1 cellular context compared by ENCODE assay signal in genomic region chr1:109931189-109931672, GRCh38.
TF ChIP-seq lines count a peak whose summit lies in the region.

No MANE protein-coding gene starts in this region.

TF ChIP-seq in GM12878, 131 proteins besides CTCF, POLR2A, EP300 and RAD21:
- TF ChIP-seq PRDM15 (CRISPR knock-in tag; IDR thresholded peaks at IDR 0.05) (no peak), STAT1 (conservative IDR thresholded peaks at IDR 0.05) (no peak), CEBPB (IDR thresholded peaks at IDR 0.05; ENCODE audit: borderline replicate concordance in 1 of 2, low read depth in 2 of 2, low read length in 2 of 2) (no peak), POU2F2 (IDR thresholded peaks at IDR 0.05; ENCODE audit: borderline replicate concordance, low read depth, low read length) (no peak), BHLHE40 (IDR thresholded peaks at IDR 0.05; ENCODE audit: borderline replicate concordance in 1 of 2, low read depth in 2 of 2, low read length in 1 of 2) (no peak), PML (IDR thresholded peaks at IDR 0.05; ENCODE audit: low read length) (no peak), KAT2A (conservative IDR thresholded peaks at IDR 0.05; ENCODE audit: control insufficient read depth, low read depth, low read length) (no peak), SIN3A (IDR thresholded peaks at IDR 0.05; ENCODE audit: low read depth, low read length) (no peak)
